Comparison of ENCODE assay signal across 15 cellular contexts in the genomic region with DNA sequence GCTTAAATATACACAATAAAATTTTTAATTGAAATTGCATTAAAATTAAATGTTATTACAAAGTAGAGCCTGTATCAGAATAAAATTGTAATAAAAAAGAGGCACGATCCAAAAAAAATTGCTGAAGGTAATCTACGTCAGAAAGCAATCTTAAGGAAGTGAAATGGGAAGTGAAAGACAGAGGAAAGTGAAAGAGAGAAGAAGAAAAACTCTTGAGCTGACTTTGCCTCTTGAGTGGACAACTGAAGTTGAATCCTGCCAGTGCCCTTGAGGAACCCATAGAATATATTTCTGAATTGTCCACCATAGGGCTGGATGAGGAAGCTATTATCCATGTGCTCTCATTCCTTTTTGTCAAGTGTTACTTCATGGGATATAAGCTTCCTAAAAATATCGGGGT.
DNase-seq lines count a peak whose midpoint lies in the region; ATAC-seq and FAIRE-seq lines count a peak whose summit lies in the region.
"Had no signal": no experiment of that assay in that cellular context is flagged by ENCODE, and none has a peak within 500 bp of the region (broad histone marks: within the 10 kb centered on the region; RNA-seq: fewer than 3 reads in every experiment).

No MANE protein-coding gene starts in this region.

- no peak for FAIRE-seq in frontal cortex (lab: Jason Lieb, UNC)
- FAIRE-seq: kidney had no signal

- DNase-seq in NAMALWA (ENCODE audit: low spot score) (peak; percentile 16), superior temporal gyrus (ENCODE audit: extremely low spot score) (peak; percentile 16), frontal cortex (ENCODE audit: low spot score in 2 of 2) (no peak), NCI-H2029 treated with DMSO at 0.1 percent for 48 hours (lab: John Stamatoyannopoulos, UW) (no peak)
- DNase-seq: activated CD4-positive, alpha-beta T cell treated with anti-CD3 and anti-CD28 coated beads for 1 hour; activated naive CD4-positive, alpha-beta T cell treated with Interleukin-2 at 50 U/mL for 16 hours; DMS153; dorsolateral prefrontal cortex; IMR-90; kidney; NCI-H1092; stimulated activated CD4-positive, alpha-beta T cell treated with anti-CD3 and anti-CD28 coated beads, Interleukin-15, amount 100 ng/mL, for 24 hours had no signal

- peak; percentile 78 for ATAC-seq in GM18907 (IDR thresholded peaks at IDR 0.05; ENCODE audit: unreplicated experiment)
- ATAC-seq in HG02763 (IDR thresholded peaks at IDR 0.05; ENCODE audit: unreplicated experiment) = peak; percentile 71
- no peak for ATAC-seq in HG03025 (IDR thresholded peaks at IDR 0.05; ENCODE audit: low FRiP score, unreplicated experiment)

Comparison
In these comparisons a context has a peak if more than half of its experiments do, and no peak if none do; other contexts are left out.
1. DNase-seq: peak in NAMALWA (single experiment) and superior temporal gyrus (single experiment); none in frontal cortex (0 of 2) and NCI-H2029 treated with DMSO at 0.1 percent for 48 hours (single experiment).